ENCODE assay signal across 8 cellular contexts in the genomic region with DNA sequence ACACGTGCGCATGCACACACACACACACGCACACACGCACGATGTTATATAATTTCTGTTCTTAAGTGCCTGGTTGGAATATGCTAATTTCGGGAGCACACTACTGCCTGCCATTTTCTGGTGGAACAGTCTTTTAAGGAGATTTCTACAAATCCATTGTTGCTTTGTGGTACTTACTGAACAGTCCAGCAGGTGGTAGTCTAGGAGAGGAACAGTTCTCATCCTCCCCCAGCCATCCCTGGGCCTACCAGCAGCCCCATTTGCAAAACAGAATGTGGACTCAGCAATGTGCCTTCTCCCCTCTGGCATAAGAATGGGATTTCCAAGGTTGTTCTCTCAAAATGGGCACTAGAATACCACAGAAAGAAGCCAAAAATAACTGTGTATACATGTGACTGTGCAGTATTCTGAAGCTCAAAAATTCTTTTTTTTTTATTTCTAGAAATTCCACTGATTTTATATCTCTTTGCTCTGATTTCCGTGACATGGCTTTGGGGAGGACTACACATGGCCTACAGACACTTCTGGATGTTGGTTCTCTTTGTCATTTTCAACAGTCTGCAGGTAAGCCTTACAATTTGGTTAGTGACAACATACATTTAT.
A peak's percentile ranks its signal among the peaks of the same experiment; 100 is the strongest.
DNase-seq lines count a peak whose midpoint lies in the region; ATAC-seq and TF ChIP-seq lines count a peak whose summit lies in the region.

No MANE protein-coding gene starts in this region.

- no peaks in the 10 kb centered on the region for H3K36me3 ChIP-seq in thoracic aorta

- ATAC-seq in GM21367 (IDR thresholded peaks at IDR 0.05; ENCODE audit: unreplicated experiment) (peak; percentile 99), HG03571 (IDR thresholded peaks at IDR 0.05; ENCODE audit: unreplicated experiment) (peak; percentile 94), thoracic aorta (ENCODE audit: insufficient number of reproducible peaks, low FRiP score, low read depth) (peak; percentile 88)
- ATAC-seq in natural killer cell treated with Interleukin-12 subunit alpha and Interleukin-12 subunit beta and Interleukin-15 and Interleukin-18, amount 100 ng/mL, for 72 hours, result peak; percentile 85 to 88

- H3K4me1 ChIP-seq in thoracic aorta (ENCODE audit: control insufficient read depth in 1 of 2, low read depth in 2 of 2), result peaks cover 3 to 9% of the 10 kb centered on the region in 2 donors

- no peaks in the 10 kb centered on the region for H3K9me3 ChIP-seq in thoracic aorta

- H3K4me3 ChIP-seq in fibroblast of mammary gland (ENCODE audit: control insufficient read depth, low read depth, low read length) (no peak overlapping the region), thoracic aorta (no peak overlapping the region)

- no peaks in the 10 kb centered on the region for H3K36me3 Mint-ChIP-seq in natural killer cell treated with Interleukin-12 subunit alpha and Interleukin-12 subunit beta and Interleukin-15 and Interleukin-18, amount 100 ng/mL, for 72 hours

- H3K27me3 Mint-ChIP-seq in natural killer cell treated with Interleukin-12 subunit alpha and Interleukin-12 subunit beta and Interleukin-15 and Interleukin-18, amount 100 ng/mL, for 72 hours, result peaks cover 3 to 14% of the 10 kb centered on the region in 2 donors

- H3K4me1 Mint-ChIP-seq in natural killer cell treated with Interleukin-12 subunit alpha and Interleukin-12 subunit beta and Interleukin-15 and Interleukin-18, amount 100 ng/mL, for 72 hours (ENCODE audit: low read depth in 2 of 2), result peaks cover 2 to 4% of the 10 kb centered on the region in 2 donors

- no peak overlapping the region for H3K27ac Mint-ChIP-seq in natural killer cell treated with Interleukin-12 subunit alpha and Interleukin-12 subunit beta and Interleukin-15 and Interleukin-18, amount 100 ng/mL, for 72 hours

- H3K4me3 Mint-ChIP-seq in natural killer cell treated with Interleukin-12 subunit alpha and Interleukin-12 subunit beta and Interleukin-15 and Interleukin-18, amount 100 ng/mL, for 72 hours, result no peak overlapping the region

- DNase-seq in DMS79 treated with DMSO at 0.1 percent for 48 hours (lab: John Stamatoyannopoulos, UW), result peak; percentile 10
- peak; percentile 73 to 75 for DNase-seq in NOMO-1 (lab: John Stamatoyannopoulos, UW; ENCODE audit: unreplicated experiment in 2 of 2)
- DNase-seq in activated T-cell treated with anti-CD3 and anti-CD28 coated beads for 24 hours (ENCODE audit: low read depth), result peak; percentile 27
- peak; percentile 86 for DNase-seq in fibroblast of mammary gland (ENCODE audit: low read depth)
- no peak for DNase-seq in natural killer cell treated with Interleukin-12 subunit alpha and Interleukin-12 subunit beta and Interleukin-15 and Interleukin-18, amount 100 ng/mL, for 72 hours (ENCODE audit: low spot score)
- peak; percentile 36 for DNase-seq in thoracic aorta (ENCODE audit: low spot score)

- no peaks in the 10 kb centered on the region for H3K9me3 Mint-ChIP-seq in natural killer cell treated with Interleukin-12 subunit alpha and Interleukin-12 subunit beta and Interleukin-15 and Interleukin-18, amount 100 ng/mL, for 72 hours

- H3K27me3 ChIP-seq in thoracic aorta (replicated peaks; ENCODE audit: insufficient read depth), result no peaks in the 10 kb centered on the region

- peak; percentile 89 for TF ChIP-seq CTCF in fibroblast of mammary gland (conservative IDR thresholded peaks at IDR 0.05; ENCODE audit: control insufficient read depth, insufficient read depth, low read depth, low read length)
- TF ChIP-seq CTCF in thoracic aorta (IDR thresholded peaks at IDR 0.05), result peak; percentile 81

- H3K27ac ChIP-seq in thoracic aorta, result peak overlapping the region in 1 of 2 donors; percentile 34
